17 cellular contexts compared by ENCODE assay signal in genomic region chr2:229370484-229370883, GRCh38.
DNase-seq lines count a peak whose midpoint lies in the region; ATAC-seq and TF ChIP-seq lines count a peak whose summit lies in the region.
"Had no signal": no experiment of that assay in that cellular context is flagged by ENCODE, and none has a peak within 500 bp of the region (broad histone marks: within the 10 kb centered on the region; RNA-seq: fewer than 3 reads in every experiment).

No MANE protein-coding gene starts in this region.

- H3K4me1 ChIP-seq in gastroesophageal sphincter (peaks cover 0 to 8% (median 0%) of the 10 kb centered on the region in 3 donors), thoracic aorta (ENCODE audit: control insufficient read depth in 1 of 2, low read depth in 2 of 2) (peaks cover 0 to 30% of the 10 kb centered on the region in 2 donors), neuronal stem cell (ENCODE audit: control insufficient read depth in 2 of 2, insufficient read depth in 1 of 2, low read depth in 1 of 2, low read length in 2 of 2) (peaks cover 0 to 2% of the 10 kb centered on the region in 2 donors)

- H3K9ac ChIP-seq in neuronal stem cell (ENCODE audit: low read depth, low read length, poor library complexity), result no peak overlapping the region

- H2BK120ac ChIP-seq in neuronal stem cell (ENCODE audit: low read depth, low read length), result no peak overlapping the region

- no peak for TF ChIP-seq CTCF in cardiac fibroblast (IDR thresholded peaks at IDR 0.05; ENCODE audit: low read depth, low read length)
- no peak for TF ChIP-seq CTCF in gastroesophageal sphincter (IDR thresholded peaks at IDR 0.05)
- TF ChIP-seq CTCF in thoracic aorta (IDR thresholded peaks at IDR 0.05), result no peak
- no peak for TF ChIP-seq CTCF in nephron progenitor cell (IDR thresholded peaks at IDR 0.05)

- H3K9me3 ChIP-seq in gastroesophageal sphincter (no peaks in the 10 kb centered on the region), thoracic aorta (no peaks in the 10 kb centered on the region), neuronal stem cell (replicated peaks in 1 of 2; ENCODE audit: control insufficient read depth in 2 of 2, insufficient read depth in 1 of 2, low read depth in 1 of 2, low read length in 2 of 2) (peaks cover 0 to 2% of the 10 kb centered on the region in 2 donors)

- no peak for TF ChIP-seq POLR2A in gastroesophageal sphincter (IDR thresholded peaks at IDR 0.05)

- H3K4me2 ChIP-seq in neuronal stem cell (ENCODE audit: insufficient read depth, low read length, poor library complexity, severe bottlenecking), result no peak overlapping the region
- H3K4me2 ChIP-seq: GM23338 had no signal

- DNase-seq in Right ventricle myocardium inferior (ENCODE audit: missing footprints), result no peak
- DNase-seq in cardiac septum (ENCODE audit: low spot score), result no peak
- peak; percentile 49 to 59 for DNase-seq in cardiac fibroblast (ENCODE audit: low read depth in 2 of 2)
- DNase-seq in thoracic aorta (ENCODE audit: low spot score), result no peak
- no peak for DNase-seq in nephron progenitor cell
- no peak for DNase-seq in stimulated activated naive CD4-positive, alpha-beta T cell treated with Interleukin-2 at 50 U/mL for 16 hours (lab: John Stamatoyannopoulos, UW)
- DNase-seq in neuronal stem cell (ENCODE audit: low spot score), result no peak
- DNase-seq: 8988T; NCI-H1092; NCI-H2107; NCI-H226; NCI-H526 treated with DMSO at 0.1 percent for 48 hours; NK-92 treated with Interleukin-12 subunit alpha and Interleukin-12 subunit beta, amount 100 ng/mL, for 24 hours; OCI-M1 had no signal

- peaks cover 6% of the 10 kb centered on the region for H3K27me3 Mint-ChIP-seq in nephron progenitor cell (ENCODE audit: low read depth, poor library complexity)
- H3K27me3 Mint-ChIP-seq: IgD-negative memory B cell had no signal

- no peak overlapping the region for H2BK5ac ChIP-seq in neuronal stem cell (ENCODE audit: low read length)

- H2AK5ac ChIP-seq in neuronal stem cell (ENCODE audit: low read depth, low read length), result no peak overlapping the region

- no peak for TF ChIP-seq EP300 in gastroesophageal sphincter (IDR thresholded peaks at IDR 0.05)

- H3K36me3 ChIP-seq in gastroesophageal sphincter (no peaks in the 10 kb centered on the region), thoracic aorta (no peaks in the 10 kb centered on the region), neuronal stem cell (replicated peaks in 1 of 2; ENCODE audit: control insufficient read depth in 2 of 2, insufficient read depth in 2 of 2, low read length in 2 of 2) (peaks cover 0 to 2% of the 10 kb centered on the region in 2 donors)

- H3K9me3 Mint-ChIP-seq in nephron progenitor cell, result peaks cover 14% of the 10 kb centered on the region

- no peak overlapping the region for H3K4ac ChIP-seq in neuronal stem cell (ENCODE audit: low read length)

- no peak overlapping the region for H4K8ac ChIP-seq in neuronal stem cell (ENCODE audit: low read depth, low read length)

- H3K4me3 ChIP-seq in cardiac fibroblast (replicated peaks in 1 of 2; ENCODE audit: low read depth in 2 of 2, low read length in 2 of 2) (no peak overlapping the region), gastroesophageal sphincter (no peak overlapping the region), thoracic aorta (no peak overlapping the region), neuronal stem cell (ENCODE audit: low read length in 2 of 2) (no peak overlapping the region)
- H3K4me3 ChIP-seq: GM23338 had no signal

- H3K27ac ChIP-seq in gastroesophageal sphincter, result peak overlapping the region in 1 of 4 donors; percentile 35
- H3K27ac ChIP-seq in thoracic aorta, result peak overlapping the region in 1 of 2 donors; percentile 24
- H3K27ac ChIP-seq in neuronal stem cell (replicated peaks; ENCODE audit: low read length), result no peak overlapping the region

- no peak overlapping the region for H3K23ac ChIP-seq in neuronal stem cell (ENCODE audit: low read depth, low read length, poor library complexity)

- no peak overlapping the region for H3K27ac Mint-ChIP-seq in nephron progenitor cell
- H3K27ac Mint-ChIP-seq: GM23338 had no signal

- H3K14ac ChIP-seq in neuronal stem cell (ENCODE audit: low read length), result no peak overlapping the region

- no peak overlapping the region for H2BK12ac ChIP-seq in neuronal stem cell (ENCODE audit: low read length)

- H3K18ac ChIP-seq in neuronal stem cell (ENCODE audit: low read length), result no peak overlapping the region

- H4K91ac ChIP-seq in neuronal stem cell (ENCODE audit: low read depth, low read length, poor library complexity), result no peak overlapping the region

- 32 to 36% methylated on average over 4 of the region's 4 CpGs for WGBS in gastroesophageal sphincter (ENCODE audit: low coverage in 1 of 2), 2 donors
- WGBS in neuronal stem cell (ENCODE audit: extremely low coverage in 2 of 2, insufficient read length in 2 of 2, insufficient replicate concordance in 1 of 2), 2 donors, result no CpG with 5 or more reads among the region's 4 CpGs

- H2BK15ac ChIP-seq in neuronal stem cell (ENCODE audit: low read length), result no peak overlapping the region

- ATAC-seq in Right ventricle myocardium inferior (peak; percentile 51), gastroesophageal sphincter (peak; percentile 58), thoracic aorta (ENCODE audit: insufficient number of reproducible peaks, low FRiP score, low read depth) (peak; percentile 55)
- ATAC-seq: GM23338 had no signal

- no peak overlapping the region for H2AFZ ChIP-seq in neuronal stem cell (ENCODE audit: low read length)
- H2AFZ ChIP-seq: GM23338 had no signal

- intact Hi-C loops in Right ventricle myocardium inferior (cut with DNase I) (no loop called here), cardiac septum (cut with DNase I) (no loop called here)

- peaks cover 2% of the 10 kb centered on the region for H3K79me1 ChIP-seq in neuronal stem cell (ENCODE audit: low read depth, low read length)

- H3K36me3 Mint-ChIP-seq in nephron progenitor cell (ENCODE audit: low read depth), result no peaks in the 10 kb centered on the region
- H3K36me3 Mint-ChIP-seq: IgD-negative memory B cell had no signal

- H3K27me3 ChIP-seq in gastroesophageal sphincter (no peaks in the 10 kb centered on the region), thoracic aorta (replicated peaks; ENCODE audit: insufficient read depth) (no peaks in the 10 kb centered on the region), neuronal stem cell (ENCODE audit: control insufficient read depth in 3 of 3, insufficient read depth in 3 of 3, low read depth in 1 of 3, low read length in 3 of 3) (no peaks in the 10 kb centered on the region)

- no peak overlapping the region for H3K4me3 Mint-ChIP-seq in nephron progenitor cell
- H3K4me3 Mint-ChIP-seq: GM23338, IgD-negative memory B cell had no signal

- no peaks in the 10 kb centered on the region for H3K4me1 Mint-ChIP-seq in nephron progenitor cell
- H3K4me1 Mint-ChIP-seq: GM23338, IgD-negative memory B cell had no signal

Comparison
In these comparisons a context has a peak if more than half of its experiments do, and no peak if none do; other contexts are left out.
1. DNase-seq: peak in cardiac fibroblast (2 of 2); none in Right ventricle myocardium inferior (single experiment), cardiac septum (single experiment), thoracic aorta (single experiment), nephron progenitor cell (single experiment), stimulated activated naive CD4-positive, alpha-beta T cell treated with Interleukin-2 at 50 U/mL for 16 hours (single experiment) and neuronal stem cell (single experiment).
2. Peak in every context shown above with its lines, with median percentiles within 50 percentile points of each other: ATAC-seq.